Comparison of ENCODE assay signal across 17 cellular contexts in genomic region chr17:61436995-61437704, GRCh38. TPM values are rescaled to one million over a fixed set of nuclear protein-coding genes. Genes with fewer than 3 reads are reported as not detected.
DNase-seq lines count a peak whose midpoint lies in the region; ATAC-seq, FAIRE-seq and TF ChIP-seq lines count a peak whose summit lies in the region.
"Had no signal": no experiment of that assay in that cellular context is flagged by ENCODE, and none has a peak within 500 bp of the region (broad histone marks: within the 10 kb centered on the region; RNA-seq: fewer than 3 reads in every experiment).

No MANE protein-coding gene starts in this region.

- H2AFZ ChIP-seq in HepG2 (ENCODE audit: low read length) (no peak overlapping the region), K562 (ENCODE audit: low read depth, low read length) (no peak overlapping the region)
- H2AFZ ChIP-seq: GM23338 had no signal

- H3K79me2 ChIP-seq in HepG2 (ENCODE audit: insufficient read depth, low read length) (no peaks in the 10 kb centered on the region), K562 (ENCODE audit: control insufficient read depth, insufficient read depth, low read length) (no peaks in the 10 kb centered on the region)

- in situ Hi-C loops in HepG2 (cut with HindIII; ENCODE audit: extremely low pct_ligation_motif_present, low pct_unique_long_range_greater_than_20kb), result no loop called here
- in situ Hi-C loops in K562 (cut with MboI), result loop anchor here (25.0 kb wide), 1 partner anchor 675 kb away; no protein-coding TSS in a partner anchor

- H3K4me2 ChIP-seq in HepG2 (ENCODE audit: low read depth, low read length) (no peak overlapping the region), K562 (ENCODE audit: insufficient read depth, low read length) (no peak overlapping the region)
- H3K4me2 ChIP-seq: GM23338 had no signal

- no peak for TF ChIP-seq CTCF in HepG2 (CRISPR knock-in tag; IDR thresholded peaks at IDR 0.05)
- no peak for TF ChIP-seq CTCF in right lobe of liver (IDR thresholded peaks at IDR 0.05)
- no peak for TF ChIP-seq CTCF in K562 (IDR thresholded peaks at IDR 0.05 in 2 of 3, conservative IDR thresholded peaks at IDR 0.05 in 1 of 3; ENCODE audit: insufficient read depth in 2 of 3, low read depth in 1 of 3, low read length in 3 of 3)

- H3K9ac ChIP-seq in HepG2 (ENCODE audit: insufficient read depth, low read depth, low read length), result no peak overlapping the region
- no peak overlapping the region for H3K9ac ChIP-seq in K562 (ENCODE audit: insufficient read depth in 1 of 2, low read depth in 2 of 2, low read length in 2 of 2)

- H3K4me1 ChIP-seq in HepG2 (ENCODE audit: insufficient read depth, low read length), result peaks cover 5% of the 10 kb centered on the region
- no peaks in the 10 kb centered on the region for H3K4me1 ChIP-seq in right lobe of liver
- no peaks in the 10 kb centered on the region for H3K4me1 ChIP-seq in K562 (replicated peaks in 1 of 2; ENCODE audit: control insufficient read depth in 2 of 2, insufficient read depth in 2 of 2, low read length in 2 of 2)
- H3K4me1 ChIP-seq: HAP-1 had no signal

- H3K27ac ChIP-seq in HepG2 (ENCODE audit: extremely low read length, insufficient read depth, low read length), result no peak overlapping the region
- no peak overlapping the region for H3K27ac ChIP-seq in right lobe of liver
- H3K27ac ChIP-seq in K562 (ENCODE audit: extremely low read depth, low read depth, low read length), result no peak overlapping the region

- ATAC-seq in HepG2, result no peak
- no peak for ATAC-seq in right lobe of liver
- no peak for ATAC-seq in K562
- ATAC-seq: GM23338 had no signal

- intact Hi-C loops in HepG2 (cut with micrococcal nuclease; ENCODE audit: unreplicated experiment) (no loop called here), right lobe of liver (cut with DNase I) (no loop called here), K562 (cut with micrococcal nuclease) (no loop called here)

- TF ChIP-seq POLR2A in HepG2 (IDR thresholded peaks at IDR 0.05; ENCODE audit: insufficient read depth in 1 of 2, low read depth in 2 of 2, low read length in 2 of 2) (no peak), right lobe of liver (IDR thresholded peaks at IDR 0.05) (no peak), K562 (conservative IDR thresholded peaks at IDR 0.05) (no peak)

- no peaks in the 10 kb centered on the region for H3K27me3 ChIP-seq in HepG2 (ENCODE audit: control insufficient read depth in 1 of 2, insufficient read depth in 2 of 2, low read length in 2 of 2)
- H3K27me3 ChIP-seq in right lobe of liver, result no peaks in the 10 kb centered on the region
- H3K27me3 ChIP-seq in K562 (ENCODE audit: control insufficient read depth in 2 of 2, insufficient read depth in 2 of 2, low read length in 2 of 2), result no peaks in the 10 kb centered on the region

- TF ChIP-seq EP300 in HepG2 (IDR thresholded peaks at IDR 0.05; ENCODE audit: low read depth in 2 of 2, low read length in 2 of 2) (no peak), HepG2 (CRISPR knock-in tag; IDR thresholded peaks at IDR 0.05; ENCODE audit: borderline replicate concordance) (no peak), K562 (IDR thresholded peaks at IDR 0.05; ENCODE audit: low read length) (no peak)

- CTCF ChIA-PET in HepG2 (lab: Yijun Ruan, JAX; ENCODE audit: low intra/inter-chr PET ratio, low total read pairs), result no interaction called here
- CTCF ChIA-PET in K562 (lab: Yijun Ruan, JAX; ENCODE audit: low intra/inter-chr PET ratio), result no interaction called here
- CTCF ChIA-PET in HEK293T (lab: Yijun Ruan, JAX), result interaction anchor here (1.1 kb wide), 1 partner anchor 10 kb away, joined by 3 read pairs; no protein-coding TSS in a partner anchor

- H3K36me3 ChIP-seq in HepG2 (replicated peaks in 1 of 2; ENCODE audit: control insufficient read depth in 1 of 2, insufficient read depth in 2 of 2, low read length in 2 of 2), result no peaks in the 10 kb centered on the region
- no peaks in the 10 kb centered on the region for H3K36me3 ChIP-seq in right lobe of liver
- no peaks in the 10 kb centered on the region for H3K36me3 ChIP-seq in K562 (ENCODE audit: control insufficient read depth, insufficient read depth, low read length)
- H3K36me3 ChIP-seq: HAP-1 had no signal

- no TSS peak for BruUV-seq in HepG2 (replicated peaks; lab: Mats Ljungman, UMichigan)
- no TSS peak for BruUV-seq in K562 (replicated peaks; lab: Mats Ljungman, UMichigan)

- H3K4me3 ChIP-seq in HepG2 (replicated peaks in 1 of 3; ENCODE audit: insufficient read depth in 1 of 3, low read depth in 2 of 3, low read length in 3 of 3), result no peak overlapping the region
- no peak overlapping the region for H3K4me3 ChIP-seq in right lobe of liver
- H3K4me3 ChIP-seq in K562, result no peak overlapping the region
- H3K4me3 ChIP-seq: GM23338, HAP-1 had no signal

- H4K20me1 ChIP-seq in HepG2 (ENCODE audit: insufficient read depth, low read length), result no peaks in the 10 kb centered on the region
- no peaks in the 10 kb centered on the region for H4K20me1 ChIP-seq in K562 (replicated peaks; ENCODE audit: control insufficient read depth, insufficient read depth, low read length)

- DNase-seq in HepG2 (ENCODE audit: low spot score) (no peak), right lobe of liver (no peak), K562 (ENCODE audit: extremely low read depth in 1 of 4, low spot score in 3 of 4) (no peak), urothelium cell line (ENCODE audit: low spot score) (no peak), HEK293T (ENCODE audit: extremely low spot score) (no peak), amygdala (lab: John Stamatoyannopoulos, UW) (no peak)
- DNase-seq: 8988T; C1 segment of cervical spinal cord; Caco-2; CD4-positive, alpha-beta memory T cell; DMS153; DND-41 had no signal

- H3K9me3 ChIP-seq in HepG2 (ENCODE audit: low read length) (peaks cover 23% of the 10 kb centered on the region; the same call in 1 of the 2 replicates), right lobe of liver (no peaks in the 10 kb centered on the region), K562 (replicated peaks; ENCODE audit: control insufficient read depth, insufficient read depth, low read depth, low read length) (no peaks in the 10 kb centered on the region)

- H3K9me1 ChIP-seq in K562 (ENCODE audit: control insufficient read depth, insufficient read depth, low read length), result no peaks in the 10 kb centered on the region

- FAIRE-seq in HepG2 (lab: Jason Lieb, UNC), result no peak
- FAIRE-seq in K562 (lab: Jason Lieb, UNC), result no peak
- FAIRE-seq in urothelium cell line (lab: Jason Lieb, UNC), result peak; percentile 9
- FAIRE-seq: G401.6 had no signal

- POLR2A ChIA-PET in HepG2 (lab: Yijun Ruan, JAX), result no interaction called here
- POLR2A ChIA-PET in K562 (lab: Yijun Ruan, JAX), result no interaction called here
- POLR2A ChIA-PET in HEK293T (lab: Yijun Ruan, JAX), result no interaction called here

- TF ChIP-seq RAD21 in HepG2 (CRISPR knock-in tag; IDR thresholded peaks at IDR 0.05), result no peak
- no peak for TF ChIP-seq RAD21 in K562 (CRISPR knock-in tag; conservative IDR thresholded peaks at IDR 0.05 in 1 of 2, IDR thresholded peaks at IDR 0.05 in 1 of 2)

RNA-seq across cellular contexts. Expression of gene TBX4, which starts 15.1 kb away (rescaled TPM):
- total RNA-seq in HepG2 (2016; rRNA removed; fragmentation: Illumina TruSeq; extraction: Trizol) (0.86 and 1.1 TPM in 2 replicates), right lobe of liver (not detected), K562 (2014; rRNA removed) (not detected in 2 replicates), K562 (2014; rRNA removed; fragmentation: Illumina TruSeq; extraction: Trizol) (not detected in 2 replicates), K562 (2015; rRNA removed; fragmentation: Illumina TruSeq; extraction: Trizol) (not detected in 2 replicates), K562 (2021) (not detected in 2 replicates)
- 0.10 and 0.35 TPM in 2 replicates for total RNA-seq in HepG2 (2016; cell fraction: cytosol; rRNA removed; fragmentation: Illumina TruSeq; extraction: Trizol; ENCODE audit: low read depth)
- 0.92 and 1.3 TPM in 2 replicates for total RNA-seq in HepG2 (2016; cell fraction: insoluble cytoplasmic fraction; rRNA removed; fragmentation: Illumina TruSeq; extraction: Trizol)
- 1.1 and 1.5 TPM in 2 replicates for total RNA-seq in HepG2 (2016; cell fraction: membrane; rRNA removed; fragmentation: Illumina TruSeq; extraction: Trizol)
- total RNA-seq in HepG2 (2016; cell fraction: nucleus; rRNA removed; fragmentation: Illumina TruSeq; extraction: Trizol), result 1.1 and 1.3 TPM in 2 replicates
- polyA plus RNA-seq in HepG2 (2011; rRNA removed) (0.11 and 0.17 TPM in 2 replicates), K562 (2011; rRNA removed) (not detected in 2 replicates), K562 (2014; fragmentation: Illumina TruSeq; extraction: Trizol) (not detected in 2 replicates), K562 (2014; fragmentation: Nextera tagmentation; extraction: Ambion mirVana) (not detected), K562 (2014; rRNA removed) (not detected in 2 replicates)
- 0.05 and 0.09 TPM in 2 replicates for polyA plus RNA-seq in HepG2 (2011; cell fraction: cytosol; rRNA removed)
- 0.29 and 0.48 TPM in 2 replicates for polyA plus RNA-seq in HepG2 (2011; cell fraction: nucleus; rRNA removed)
- polyA plus RNA-seq in HepG2 (2012), result 0.15 and 0.40 TPM in 2 replicates
- polyA plus RNA-seq in HepG2 (2016; cell fraction: cytosol; fragmentation: Illumina TruSeq; extraction: Trizol; ENCODE audit: low read depth), result 0.14 and 0.16 TPM in 2 replicates
- polyA plus RNA-seq in HepG2 (2016; cell fraction: insoluble cytoplasmic fraction; fragmentation: Illumina TruSeq; extraction: Trizol; ENCODE audit: low read depth), result 1.2 and 1.7 TPM in 2 replicates
- 0.49 and 0.62 TPM in 2 replicates for polyA plus RNA-seq in HepG2 (2016; cell fraction: membrane; fragmentation: Illumina TruSeq; extraction: Trizol; ENCODE audit: low read depth)
- 1.8 and 2.4 TPM in 2 replicates for polyA plus RNA-seq in HepG2 (2016; cell fraction: nucleus; fragmentation: Illumina TruSeq; extraction: Trizol; ENCODE audit: insufficient read depth, low read depth)
- not detected in 2 replicates for polyA minus RNA-seq in HepG2 (2011; rRNA and poly(A)+ RNA removed; ENCODE audit: low replicate concordance)
- polyA minus RNA-seq in HepG2 (2011; cell fraction: cytosol; rRNA and poly(A)+ RNA removed), result not detected in 2 replicates
- polyA minus RNA-seq in HepG2 (2011; cell fraction: nucleus; rRNA and poly(A)+ RNA removed), result not detected in 2 replicates
- total RNA-seq in K562 (2011; cell fraction: chromatin; rRNA removed; ENCODE audit: low replicate concordance), result not detected in 2 replicates
- not detected in 2 replicates for total RNA-seq in K562 (2011; cell fraction: nucleolus; rRNA removed)
- total RNA-seq in K562 (2011; cell fraction: nucleoplasm; rRNA removed), result not detected in 2 replicates
- not detected in 2 replicates for polyA plus RNA-seq in K562 (2011; cell fraction: cytosol; rRNA removed)
- not detected in 2 replicates for polyA plus RNA-seq in K562 (2011; cell fraction: nucleus; rRNA removed)
- 0.06 TPM in 1 of 2 replicates, not detected in the other for polyA plus RNA-seq in K562 (2012)
- not detected in 2 replicates for polyA minus RNA-seq in K562 (2011; rRNA and poly(A)+ RNA removed)
- polyA minus RNA-seq in K562 (2011; cell fraction: cytosol; rRNA and poly(A)+ RNA removed), result not detected in 2 replicates
- not detected in 2 replicates for polyA minus RNA-seq in K562 (2011; cell fraction: nucleus; rRNA and poly(A)+ RNA removed)
- total RNA-seq: A673; CD4-positive, alpha-beta memory T cell; GM23338; H4 had no signal
- polyA plus RNA-seq: CD4-positive, alpha-beta memory T cell; GM23338 had no signal

RNA-seq across cellular contexts. Expression of gene TBX2, which starts 37.5 kb away (rescaled TPM):
- total RNA-seq in HepG2 (2016; rRNA removed; fragmentation: Illumina TruSeq; extraction: Trizol) (10.2 and 15.3 TPM in 2 replicates), right lobe of liver (1 to 10 TPM; 1.9 to 4.4 (median 2.7) TPM), K562 (2014; rRNA removed) (not detected in 2 replicates), K562 (2014; rRNA removed; fragmentation: Illumina TruSeq; extraction: Trizol) (not detected in 2 replicates), K562 (2015; rRNA removed; fragmentation: Illumina TruSeq; extraction: Trizol) (not detected in 2 replicates), K562 (2021) (0.13 and 0.18 TPM in 2 replicates)
- 3.7 TPM in 2 replicates for total RNA-seq in HepG2 (2016; cell fraction: cytosol; rRNA removed; fragmentation: Illumina TruSeq; extraction: Trizol; ENCODE audit: low read depth)
- total RNA-seq in HepG2 (2016; cell fraction: insoluble cytoplasmic fraction; rRNA removed; fragmentation: Illumina TruSeq; extraction: Trizol), result 8.3 and 14.7 TPM in 2 replicates
- 9.6 and 10.4 TPM in 2 replicates for total RNA-seq in HepG2 (2016; cell fraction: membrane; rRNA removed; fragmentation: Illumina TruSeq; extraction: Trizol)
- 10.9 and 12.4 TPM in 2 replicates for total RNA-seq in HepG2 (2016; cell fraction: nucleus; rRNA removed; fragmentation: Illumina TruSeq; extraction: Trizol)
- polyA plus RNA-seq in HepG2 (2011; rRNA removed) (2.8 and 3.0 TPM in 2 replicates), K562 (2011; rRNA removed) (not detected in 2 replicates), K562 (2014; fragmentation: Illumina TruSeq; extraction: Trizol) (not detected in 2 replicates), K562 (2014; fragmentation: Nextera tagmentation; extraction: Ambion mirVana) (not detected), K562 (2014; rRNA removed) (not detected in 2 replicates)
- polyA plus RNA-seq in HepG2 (2011; cell fraction: cytosol; rRNA removed), result 1.9 and 3.7 TPM in 2 replicates
- 9.5 and 10.4 TPM in 2 replicates for polyA plus RNA-seq in HepG2 (2011; cell fraction: nucleus; rRNA removed)
- 1.0 and 1.6 TPM in 2 replicates for polyA plus RNA-seq in HepG2 (2012)
- 2.8 and 3.6 TPM in 2 replicates for polyA plus RNA-seq in HepG2 (2016; cell fraction: cytosol; fragmentation: Illumina TruSeq; extraction: Trizol; ENCODE audit: low read depth)
- polyA plus RNA-seq in HepG2 (2016; cell fraction: insoluble cytoplasmic fraction; fragmentation: Illumina TruSeq; extraction: Trizol; ENCODE audit: low read depth), result 13.1 and 15.6 TPM in 2 replicates
- 8.1 and 8.9 TPM in 2 replicates for polyA plus RNA-seq in HepG2 (2016; cell fraction: membrane; fragmentation: Illumina TruSeq; extraction: Trizol; ENCODE audit: low read depth)
- polyA plus RNA-seq in HepG2 (2016; cell fraction: nucleus; fragmentation: Illumina TruSeq; extraction: Trizol; ENCODE audit: insufficient read depth, low read depth), result 26.2 and 30.9 TPM in 2 replicates
- polyA minus RNA-seq in HepG2 (2011; rRNA and poly(A)+ RNA removed; ENCODE audit: low replicate concordance), result 3.0 and 6.9 TPM in 2 replicates
- polyA minus RNA-seq in HepG2 (2011; cell fraction: cytosol; rRNA and poly(A)+ RNA removed), result 1.5 and 2.4 TPM in 2 replicates
- polyA minus RNA-seq in HepG2 (2011; cell fraction: nucleus; rRNA and poly(A)+ RNA removed), result 4.9 and 5.3 TPM in 2 replicates
- not detected in 2 replicates for total RNA-seq in K562 (2011; cell fraction: chromatin; rRNA removed; ENCODE audit: low replicate concordance)
- not detected in 2 replicates for total RNA-seq in K562 (2011; cell fraction: nucleolus; rRNA removed)
- not detected in 2 replicates for total RNA-seq in K562 (2011; cell fraction: nucleoplasm; rRNA removed)
- not detected in 2 replicates for polyA plus RNA-seq in K562 (2011; cell fraction: cytosol; rRNA removed)
- not detected in 2 replicates for polyA plus RNA-seq in K562 (2011; cell fraction: nucleus; rRNA removed)
- 0.03 TPM in 1 of 2 replicates, not detected in the other for polyA plus RNA-seq in K562 (2012)
- polyA minus RNA-seq in K562 (2011; rRNA and poly(A)+ RNA removed), result not detected in 2 replicates
- not detected in 2 replicates for polyA minus RNA-seq in K562 (2011; cell fraction: cytosol; rRNA and poly(A)+ RNA removed)
- polyA minus RNA-seq in K562 (2011; cell fraction: nucleus; rRNA and poly(A)+ RNA removed), result not detected in 2 replicates
- total RNA-seq: A673; CD4-positive, alpha-beta memory T cell; GM23338 had no signal
- polyA plus RNA-seq: CD4-positive, alpha-beta memory T cell; GM23338 had no signal
